In the genomic region with DNA sequence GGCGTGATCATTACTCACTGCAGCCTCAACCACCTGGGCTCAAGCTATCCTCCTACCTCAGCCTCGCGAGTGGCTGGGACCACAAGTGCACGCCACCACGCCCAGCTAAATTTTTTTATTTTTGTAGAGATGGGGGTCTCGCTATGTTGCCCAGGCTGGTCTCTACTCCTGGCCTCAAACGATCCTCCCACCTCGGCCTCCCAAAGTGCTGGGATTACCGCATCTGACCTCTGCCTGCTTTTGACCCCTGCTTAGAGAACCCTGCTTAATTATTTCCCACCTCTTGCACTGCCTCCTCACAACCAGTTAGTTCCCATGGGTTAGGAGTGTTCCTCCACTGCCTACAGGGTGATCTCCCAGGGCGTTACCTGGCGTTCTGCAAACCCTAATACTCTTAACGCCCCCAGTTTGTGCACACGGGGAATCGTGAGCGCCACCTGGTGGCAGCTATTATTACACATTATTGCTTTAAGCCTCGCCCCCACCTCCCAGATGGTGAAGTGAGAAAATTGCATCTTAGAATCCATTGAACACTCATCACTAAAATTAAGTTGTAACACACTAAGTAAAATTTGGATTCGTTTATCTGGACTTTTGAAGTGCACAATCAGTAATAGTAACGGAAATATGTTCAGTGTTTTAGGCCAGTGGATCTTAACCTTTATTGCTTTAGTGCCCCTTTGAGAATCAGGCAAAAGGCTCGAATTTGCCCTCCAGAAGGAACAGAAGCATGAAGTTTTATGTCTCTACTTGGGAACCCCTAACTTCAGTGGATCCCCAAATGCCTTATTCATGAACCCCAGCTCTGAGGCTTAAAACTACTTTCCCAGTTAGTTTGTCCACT, we compare ENCODE assay signal across 8 cellular contexts.
DNase-seq lines count a peak whose midpoint lies in the region; ATAC-seq and TF ChIP-seq lines count a peak whose summit lies in the region.

No MANE protein-coding gene starts in this region.

- no peaks in the 10 kb centered on the region for H3K9me3 ChIP-seq in CD4-positive, alpha-beta T cell (ENCODE audit: control insufficient read depth, low read length)
- H3K9me3 ChIP-seq in spleen, result no peaks in the 10 kb centered on the region

- peaks cover 24% of the 10 kb centered on the region for H3K27me3 Mint-ChIP-seq in CD4-positive, alpha-beta T cell
- peaks cover 3% of the 10 kb centered on the region for H3K27me3 Mint-ChIP-seq in glutamatergic neuron (ENCODE audit: unreplicated experiment)

- peak; percentile 31 to 59 (median 46) for DNase-seq in CD4-positive, alpha-beta T cell
- DNase-seq in HFF-Myc (ENCODE audit: extremely low read depth, low read depth), result no peak
- peak; percentile 56 to 58 for DNase-seq in SHP77 (lab: John Stamatoyannopoulos, UW)
- DNase-seq in activated effector memory CD4-positive, alpha-beta T cell treated with anti-CD3 and anti-CD28 coated beads, Interleukin-2, amount 50 U/mL, for 16 hours, result peak; percentile 86
- DNase-seq in glutamatergic neuron, result peak; percentile 56
- DNase-seq in spleen, result no peak

- intact Hi-C loops in CD4-positive, alpha-beta T cell (cut with DNase I, micrococcal nuclease), result loop anchor here in 1 of 2 experiments (1.0 kb wide), 1 partner anchor 94 kb away; no protein-coding TSS in a partner anchor
- intact Hi-C loops in spleen (cut with DNase I; ENCODE audit: low total_unique reads), result no loop called here

- H3K27ac ChIP-seq in CD4-positive, alpha-beta T cell (ENCODE audit: low read depth, low read length), result no peak overlapping the region
- no peak overlapping the region for H3K27ac ChIP-seq in spleen

- no peaks in the 10 kb centered on the region for H3K36me3 ChIP-seq in spleen

- H3K36me3 Mint-ChIP-seq in CD4-positive, alpha-beta T cell (ENCODE audit: low read depth), result no peaks in the 10 kb centered on the region
- H3K36me3 Mint-ChIP-seq in glutamatergic neuron (ENCODE audit: unreplicated experiment), result no peaks in the 10 kb centered on the region

- WGBS in spleen, 5 donors, result 44 to 51% (median 46%) methylated on average over 19 of the region's 19 CpGs

- peaks cover 5% of the 10 kb centered on the region for H3K27me3 ChIP-seq in CD4-positive, alpha-beta T cell (ENCODE audit: control insufficient read depth, insufficient read depth, low read length)
- peaks cover 0 to 40% (median 8%) of the 10 kb centered on the region in 7 donors for H3K27me3 ChIP-seq in spleen (replicated peaks in 1 of 7)

- ATAC-seq in CD4-positive, alpha-beta T cell (ENCODE audit: poor library complexity), result peak; percentile 63
- no peak for ATAC-seq in GM21515 (IDR thresholded peaks at IDR 0.05; ENCODE audit: unreplicated experiment)
- ATAC-seq in HG03378 (IDR thresholded peaks at IDR 0.05; ENCODE audit: unreplicated experiment), result no peak

- no peaks in the 10 kb centered on the region for H3K9me3 Mint-ChIP-seq in CD4-positive, alpha-beta T cell
- H3K9me3 Mint-ChIP-seq in glutamatergic neuron (ENCODE audit: unreplicated experiment), result no peaks in the 10 kb centered on the region

- no peak for TF ChIP-seq POLR2A in spleen (IDR thresholded peaks at IDR 0.05)

- TF ChIP-seq CTCF in CD4-positive, alpha-beta T cell (IDR thresholded peaks at IDR 0.05), result peak; percentile 96
- TF ChIP-seq CTCF in HFF-Myc (IDR thresholded peaks at IDR 0.05; ENCODE audit: low read depth, low read length, missing control alignments), result peak; percentile 78
- peak; percentile 92 for TF ChIP-seq CTCF in glutamatergic neuron (IDR thresholded peaks at IDR 0.05; ENCODE audit: partially characterized antibody, unreplicated experiment)
- peak; percentile 16 to 81 (median 66) for TF ChIP-seq CTCF in spleen (IDR thresholded peaks at IDR 0.05 in 8 of 11, conservative IDR thresholded peaks at IDR 0.05 in 3 of 11)

- CTCF ChIA-PET in CD4-positive, alpha-beta T cell (lab: Charles Lee), result interaction anchor here (0.9 to 1.8 kb wide), 6 partner anchors 9 to 149 kb away, joined by 3 to 7 read pairs (median 4); no protein-coding TSS in a partner anchor

- H3K4me1 Mint-ChIP-seq in CD4-positive, alpha-beta T cell (ENCODE audit: low read depth), result no peaks in the 10 kb centered on the region
- H3K4me1 Mint-ChIP-seq in glutamatergic neuron (ENCODE audit: low read depth, unreplicated experiment), result peaks cover 9% of the 10 kb centered on the region

- H3K4me3 ChIP-seq in HFF-Myc (replicated peaks; ENCODE audit: low read depth, low read length), result no peak overlapping the region
- H3K4me3 ChIP-seq in spleen, result no peak overlapping the region

- H3K4me1 ChIP-seq in spleen, result no peaks in the 10 kb centered on the region

- POLR2A ChIA-PET in CD4-positive, alpha-beta T cell (lab: Charles Lee), result no interaction called here

- no peak overlapping the region for H3K4me3 Mint-ChIP-seq in CD4-positive, alpha-beta T cell
- H3K4me3 Mint-ChIP-seq in glutamatergic neuron (ENCODE audit: unreplicated experiment), result peak overlapping the region; percentile 9

- no peak overlapping the region for H3K27ac Mint-ChIP-seq in CD4-positive, alpha-beta T cell
- H3K27ac Mint-ChIP-seq in glutamatergic neuron (ENCODE audit: unreplicated experiment), result no peak overlapping the region

Comparison
In these comparisons a context has a peak if more than half of its experiments do, and no peak if none do; other contexts are left out.
1. DNase-seq: peak in CD4-positive, alpha-beta T cell (10 of 10), SHP77 (2 of 2), activated effector memory CD4-positive, alpha-beta T cell treated with anti-CD3 and anti-CD28 coated beads, Interleukin-2, amount 50 U/mL, for 16 hours (single experiment) and glutamatergic neuron (single experiment); none in HFF-Myc (single experiment) and spleen (single experiment).
2. Peak in every context shown above with its lines, with median percentiles within 50 percentile points of each other: CTCF ChIP-seq.